ENCODE assay signal across 8 cellular contexts in the genomic region with DNA sequence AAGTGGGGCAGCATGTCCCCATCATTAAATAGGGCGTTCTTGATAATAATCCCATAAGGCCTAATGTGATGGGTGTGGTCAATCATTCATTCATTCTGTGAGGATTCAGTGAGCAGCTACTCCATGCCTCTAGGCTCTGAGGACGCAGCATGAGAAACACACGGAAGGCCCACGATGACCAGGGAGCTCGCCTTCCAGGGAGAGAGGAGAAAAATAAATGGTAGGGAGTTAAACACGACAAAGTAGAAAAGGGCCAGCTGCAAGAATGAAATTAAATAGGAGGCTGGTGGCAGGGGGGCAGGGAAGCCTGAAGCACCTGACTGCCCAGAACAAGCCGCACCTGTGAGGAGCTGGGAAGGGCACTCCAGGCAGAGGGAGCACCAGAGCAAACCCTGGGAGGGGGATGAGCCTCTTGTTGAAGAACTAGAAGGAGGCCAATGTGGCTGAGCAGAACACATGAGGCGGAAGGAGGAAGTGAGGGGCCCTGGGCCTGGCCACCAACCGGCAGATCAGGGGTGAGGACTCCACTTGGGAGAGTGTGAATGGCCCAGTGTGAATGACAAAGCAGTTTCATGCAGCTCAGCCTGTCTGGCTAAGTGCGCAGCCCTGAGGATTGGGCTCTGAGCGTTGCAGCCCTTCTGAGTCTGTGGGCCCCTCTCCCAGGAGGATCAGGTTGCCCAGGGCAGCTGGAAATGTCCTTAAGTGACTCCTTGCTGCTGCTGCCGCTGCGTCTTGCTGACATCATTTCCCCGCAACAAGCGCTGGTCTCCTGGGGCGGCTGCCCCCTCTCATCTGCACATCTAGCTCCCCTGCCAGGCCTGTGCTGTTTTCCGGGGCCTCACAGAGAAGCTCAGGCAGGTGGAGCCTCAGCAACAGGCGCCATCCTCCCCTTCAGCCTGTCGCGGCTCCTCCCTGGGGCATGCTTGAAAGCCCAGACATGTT.
DNase-seq lines count a peak whose midpoint lies in the region; ATAC-seq and TF ChIP-seq lines count a peak whose summit lies in the region.

No MANE protein-coding gene starts in this region.

- no peak overlapping the region; the same call in 1 of the 2 replicates for H3K14ac ChIP-seq in H9 (ENCODE audit: insufficient read depth, low read length)

- intact Hi-C loops in left cardiac atrium (cut with DNase I): loop anchor here in 1 of 2 donors (2.0 to 10.0 kb wide), 3 partner anchors 144 to 1837 kb away; no protein-coding TSS in a partner anchor

- no CpG with 5 or more reads among the region's 20 CpGs for WGBS in H9 (ENCODE audit: extremely low coverage, insufficient read length, low lambda C conversion rate)

- H3K4me3 Mint-ChIP-seq in H9: no peak overlapping the region; a peak in 1 of 5 replicates
- H3K4me3 Mint-ChIP-seq in activated T-cell treated with anti-CD3 and anti-CD28 coated beads, Interleukin-2, amount 50 U/mL, for 72 hours: peak overlapping the region; percentile 67 to 85

- peak overlapping the region; percentile 35 to 64 (median 44) for H3K4me3 ChIP-seq in skeletal muscle tissue (ENCODE audit: low read length in 3 of 3)

- H3K56ac ChIP-seq in H9 (ENCODE audit: insufficient read length, low read depth, low read length): no peak overlapping the region

- H3K27ac Mint-ChIP-seq in H9: peak overlapping the region; percentile 12 to 69 (median 21); a peak in 3 of 7 replicates
- peak overlapping the region; percentile 92 for H3K27ac Mint-ChIP-seq in activated T-cell treated with anti-CD3 and anti-CD28 coated beads, Interleukin-2, amount 50 U/mL, for 72 hours

- no peak for TF ChIP-seq CTCF in H9 (conservative IDR thresholded peaks at IDR 0.05)

- no peak overlapping the region for H2BK20ac ChIP-seq in H9 (ENCODE audit: low read depth, low read length, poor library complexity, severe bottlenecking)

- no peaks in the 10 kb centered on the region for H3K79me2 ChIP-seq in H9 (ENCODE audit: insufficient read depth, low read length)

- no peaks in the 10 kb centered on the region for H3K36me3 Mint-ChIP-seq in H9 (ENCODE audit: insufficient read depth in 1 of 3, low read depth in 3 of 3)
- H3K36me3 Mint-ChIP-seq in activated T-cell treated with anti-CD3 and anti-CD28 coated beads, Interleukin-2, amount 50 U/mL, for 72 hours (ENCODE audit: insufficient read depth in 2 of 2): no peaks in the 10 kb centered on the region

- H2AK5ac ChIP-seq in H9 (ENCODE audit: insufficient read length, low read length): no peak overlapping the region

- H2AFZ ChIP-seq in H9 (ENCODE audit: low read length): no peak overlapping the region

- no peak overlapping the region for H3K9ac ChIP-seq in H9 (ENCODE audit: extremely low read depth, insufficient read length, low read length)
- peak overlapping the region; percentile 69 to 83 (median 81) for H3K9ac ChIP-seq in skeletal muscle tissue (ENCODE audit: low read depth in 1 of 3, low read length in 3 of 3)

- H3K4me2 ChIP-seq in H9 (ENCODE audit: insufficient read depth, insufficient read length, low read length): no peak overlapping the region

- H3K9me3 ChIP-seq in H9 (ENCODE audit: control insufficient read depth, low read depth, low read length) (no peaks in the 10 kb centered on the region), skeletal muscle tissue (ENCODE audit: control insufficient read depth in 3 of 3, low read length in 3 of 3) (no peaks in the 10 kb centered on the region)

- peaks cover 13% of the 10 kb centered on the region for H3K27me3 Mint-ChIP-seq in H9 (ENCODE audit: low read depth)
- H3K27me3 Mint-ChIP-seq in activated T-cell treated with anti-CD3 and anti-CD28 coated beads, Interleukin-2, amount 50 U/mL, for 72 hours (ENCODE audit: low read depth): no peaks in the 10 kb centered on the region

- no peaks in the 10 kb centered on the region for H4K20me1 ChIP-seq in H9 (ENCODE audit: control insufficient read depth, insufficient read depth, insufficient read length)

- no peaks in the 10 kb centered on the region for H3K36me3 ChIP-seq in skeletal muscle tissue (ENCODE audit: control insufficient read depth in 3 of 3, insufficient read depth in 3 of 3, low read length in 3 of 3)

- no peak overlapping the region for H4K8ac ChIP-seq in H9 (replicated peaks; ENCODE audit: insufficient read length, low read depth, low read length)

- H3K23ac ChIP-seq in H9 (ENCODE audit: insufficient read length, low read depth, low read length): no peak overlapping the region

- no peak overlapping the region for H2BK5ac ChIP-seq in H9 (ENCODE audit: insufficient read length, low read length)

- no peak overlapping the region for H3K27ac ChIP-seq in H9 (ENCODE audit: insufficient read length, low read depth, low read length)
- H3K27ac ChIP-seq in skeletal muscle tissue (ENCODE audit: low read depth, low read length): peak overlapping the region; percentile 84

- H3K4me1 Mint-ChIP-seq in H9: peaks cover 16 to 18% of the 10 kb centered on the region in 2 experiments
- peaks cover 41% of the 10 kb centered on the region for H3K4me1 Mint-ChIP-seq in activated T-cell treated with anti-CD3 and anti-CD28 coated beads, Interleukin-2, amount 50 U/mL, for 72 hours (ENCODE audit: low read depth)

- ATAC-seq in activated T-cell treated with anti-CD3 and anti-CD28 coated beads, Interleukin-2, amount 50 U/mL, for 72 hours (replicated peaks in 1 of 2): peak; percentile 42 to 52
- ATAC-seq in left cardiac atrium (peak; percentile 45 to 53), GM18870 (IDR thresholded peaks at IDR 0.05; ENCODE audit: unreplicated experiment) (no peak), HG03520 (IDR thresholded peaks at IDR 0.05; ENCODE audit: unreplicated experiment) (no peak)

- no peaks in the 10 kb centered on the region for H3K23me2 ChIP-seq in H9 (ENCODE audit: insufficient read length, low read depth, low read length, poor library complexity, severe bottlenecking)

- H3T11ph ChIP-seq in H9 (ENCODE audit: low read length): no peak overlapping the region

- H3K4me1 ChIP-seq in H9 (ENCODE audit: insufficient read depth, low read length): no peaks in the 10 kb centered on the region
- peaks cover 60 to 71% (median 61%) of the 10 kb centered on the region in 3 donors for H3K4me1 ChIP-seq in skeletal muscle tissue (ENCODE audit: control insufficient read depth in 3 of 3, insufficient read depth in 3 of 3, low read length in 3 of 3)

- no peak overlapping the region for H2BK15ac ChIP-seq in H9 (ENCODE audit: low read depth, low read length)

- DNase-seq in H9 (peak; percentile 83), NCI-H2196 (lab: John Stamatoyannopoulos, UW; ENCODE audit: unreplicated experiment) (peak; percentile 96), left cardiac atrium (peak; percentile 51)
- DNase-seq in activated T-cell treated with anti-CD3 and anti-CD28 coated beads, Interleukin-2, amount 50 U/mL, for 72 hours: peak; percentile 25 to 36
- no peak for DNase-seq in effector CD8-positive, alpha-beta T cell (lab: John Stamatoyannopoulos, UW)

- H4K91ac ChIP-seq in H9 (ENCODE audit: insufficient read length, low read depth, low read length): no peak overlapping the region

- peak overlapping the region; percentile 10 for H3K18ac ChIP-seq in H9 (ENCODE audit: insufficient read length, low read depth, low read length)

- no peak overlapping the region for H2BK12ac ChIP-seq in H9 (ENCODE audit: insufficient read length, low read depth, low read length)

- no peaks in the 10 kb centered on the region for H3K79me1 ChIP-seq in H9 (ENCODE audit: insufficient read depth, low read depth, low read length, poor library complexity, severe bottlenecking)

- H2BK120ac ChIP-seq in H9 (ENCODE audit: low read depth, low read length, poor library complexity, severe bottlenecking): no peak overlapping the region

- H3K27me3 ChIP-seq in H9 (ENCODE audit: insufficient read depth, low read length) (no peaks in the 10 kb centered on the region), skeletal muscle tissue (ENCODE audit: control insufficient read depth in 3 of 3, insufficient read depth in 3 of 3, low read length in 3 of 3) (no peaks in the 10 kb centered on the region)

- H3K9me3 Mint-ChIP-seq in H9: no peaks in the 10 kb centered on the region; a peak in 2 of 5 replicates
- H3K9me3 Mint-ChIP-seq in activated T-cell treated with anti-CD3 and anti-CD28 coated beads, Interleukin-2, amount 50 U/mL, for 72 hours: no peaks in the 10 kb centered on the region

- no peak overlapping the region for H4K5ac ChIP-seq in H9 (ENCODE audit: insufficient read length, low read depth, low read length)

- H3K4ac ChIP-seq in H9 (ENCODE audit: low read depth, low read length): no peak overlapping the region

Comparison
In these comparisons a context has a peak if more than half of its experiments do, and no peak if none do; other contexts are left out.
1. H3K4me3 Mint-ChIP-seq: peak in activated T-cell treated with anti-CD3 and anti-CD28 coated beads, Interleukin-2, amount 50 U/mL, for 72 hours (2 of 2); none in H9 (0 of 2).
2. ATAC-seq: peak in activated T-cell treated with anti-CD3 and anti-CD28 coated beads, Interleukin-2, amount 50 U/mL, for 72 hours (2 of 2) and left cardiac atrium (2 of 2); none in GM18870 (single experiment) and HG03520 (single experiment).